In genomic region chr16:21713549-21714368, GRCh38 we compare ENCODE assay signal across 18 cellular contexts. TPM values are rescaled to one million over a fixed set of nuclear protein-coding genes. Genes with fewer than 3 reads are reported as not detected.
"Had no signal": no experiment of that assay in that cellular context is flagged by ENCODE, and none has a peak within 500 bp of the region (broad histone marks: within the 10 kb centered on the region; RNA-seq: fewer than 3 reads in every experiment).

No MANE protein-coding gene starts in this region.

- DNase-seq: activated CD4-positive, alpha-beta T cell treated with anti-CD3 and anti-CD28 coated beads, Interleukin-2, amount 50 U/mL, for 1 hour; activated gamma-delta T cell treated with Interleukin-2 at 50 U/mL for 16 hours; activated T-cell treated with anti-CD3 and anti-CD28 coated beads, Interleukin-2, amount 50 U/mL, for 48 hours; brain microvascular endothelial cell; cerebellar nuclear complex; left colon; nephron progenitor cell; right cardiac atrium; stimulated activated CD4-positive, alpha-beta T cell treated with anti-CD3 and anti-CD28 coated beads, Interleukin-4, amount 100 ng/mL, for 4 hours; stimulated activated CD8-positive, alpha-beta memory T cell treated with anti-CD3 and anti-CD28 coated beads, Interleukin-4, amount 100 ng/mL, for 48 hours; T-helper 17 cell had no signal

- H3K27ac Mint-ChIP-seq: activated naive CD8-positive, alpha-beta T cell; mesothelial cell of epicardium; nephron progenitor cell; stimulated activated naive CD8-positive, alpha-beta T cell treated with anti-CD3 and anti-CD28 coated beads, Interleukin-15, Interleukin-2, amounts not matched to agents 100 ng/mL and 50 ng/mL, for 24 hours; type B pancreatic cell; WTC11 had no signal

- H3K9me3 Mint-ChIP-seq: mesothelial cell of epicardium; nephron progenitor cell; stimulated activated naive CD8-positive, alpha-beta T cell treated with anti-CD3 and anti-CD28 coated beads, Interleukin-15, Interleukin-2, amounts not matched to agents 100 ng/mL and 50 ng/mL, for 24 hours; type B pancreatic cell; WTC11 had no signal

- ATAC-seq: left colon, right cardiac atrium, T-helper 17 cell, WTC11 had no signal

- H3K4me1 Mint-ChIP-seq: mesothelial cell of epicardium, WTC11 had no signal

- H3K36me3 Mint-ChIP-seq: activated naive CD8-positive, alpha-beta T cell; mesothelial cell of epicardium; type B pancreatic cell; WTC11 had no signal

- H3K4me3 Mint-ChIP-seq: activated naive CD8-positive, alpha-beta T cell; mesothelial cell of epicardium; nephron progenitor cell; stimulated activated naive CD8-positive, alpha-beta T cell treated with anti-CD3 and anti-CD28 coated beads, Interleukin-15, Interleukin-2, amounts not matched to agents 100 ng/mL and 50 ng/mL, for 24 hours; T-helper 17 cell; type B pancreatic cell; WTC11 had no signal

- H3K27me3 Mint-ChIP-seq: activated naive CD8-positive, alpha-beta T cell; stimulated activated naive CD8-positive, alpha-beta T cell treated with anti-CD3 and anti-CD28 coated beads, Interleukin-15, Interleukin-2, amounts not matched to agents 100 ng/mL and 50 ng/mL, for 24 hours; type B pancreatic cell had no signal

RNA-seq across cellular contexts. Expression of gene OTOA, which starts 50.0 kb away (rescaled TPM):
- total RNA-seq: dermis microvascular lymphatic vessel endothelial cell, right cardiac atrium, smooth muscle cell had no signal
- polyA plus RNA-seq: smooth muscle cell had no signal
